In genomic region chr12:57449375-57449774, GRCh38 we compare ENCODE assay signal across 10 cellular contexts. TPM values are rescaled to one million over a fixed set of nuclear protein-coding genes. Genes with fewer than 3 reads are reported as not detected.
"Had no signal": no experiment of that assay in that cellular context is flagged by ENCODE, and none has a peak within 500 bp of the region (broad histone marks: within the 10 kb centered on the region; RNA-seq: fewer than 3 reads in every experiment).

No MANE protein-coding gene starts in this region.

- H3K4me2 ChIP-seq: GM23338 had no signal

- H3K4me3 ChIP-seq: GM23338, HAP-1, K562 had no signal

- H3K36me3 ChIP-seq: HAP-1 had no signal

- DNase-seq: HFFc6, IMR-90, KG1 had no signal

- H3K27ac ChIP-seq: HL-60 had no signal

- H3K4me1 ChIP-seq: HAP-1 had no signal

- H2AFZ ChIP-seq: GM23338 had no signal

- ATAC-seq: GM23338, HCT116, K562 had no signal

- H3K9me3 ChIP-seq: HAP-1 had no signal

- FAIRE-seq: K562 had no signal

RNA-seq across cellular contexts. Expression of gene INHBC, which starts 14.8 kb away (rescaled TPM):
- total RNA-seq: GM23338, H4, H7, HFFc6, IMR-90 had no signal

RNA-seq across cellular contexts. Expression of gene ARHGAP9, which starts 30.3 kb away (rescaled TPM):
- total RNA-seq: H4 had no signal
